Comparison of ENCODE assay signal across 20 cellular contexts in genomic region chr1:183100575-183100974, GRCh38.
"Had no signal": no experiment of that assay in that cellular context is flagged by ENCODE, and none has a peak within 500 bp of the region (broad histone marks: within the 10 kb centered on the region; RNA-seq: fewer than 3 reads in every experiment).

No MANE protein-coding gene starts in this region.

- H3K27me3 Mint-ChIP-seq: naive B cell; stimulated activated naive B cell treated with anti-CD40 and anti-IgM and Interleukin-4, amounts not matched to agents 10 μg/mL and 1 μg/mL and 100 μg/mL, for 72 hours had no signal

- H3K36me3 ChIP-seq: thoracic aorta, transverse colon had no signal

- H3K9me3 ChIP-seq: heart left ventricle, stomach, thoracic aorta, transverse colon had no signal

- H3K27ac ChIP-seq: stomach, thoracic aorta had no signal

- H3K4me3 Mint-ChIP-seq: immature natural killer cell; naive B cell; nephron; stimulated activated naive B cell treated with anti-CD40 and anti-IgM and Interleukin-4, amounts not matched to agents 10 μg/mL and 1 μg/mL and 100 μg/mL, for 72 hours had no signal

- H3K4me1 Mint-ChIP-seq: immature natural killer cell, nephron had no signal

- DNase-seq: effector memory CD4-positive, alpha-beta T cell; heart left ventricle; immature natural killer cell; left cardiac atrium; left ventricle myocardium superior; mesendoderm; naive B cell; occipital lobe; posterior cingulate gyrus; stimulated activated CD4-positive, alpha-beta T cell treated with anti-CD3 and anti-CD28 coated beads, Interleukin-2, amount 100 ng/mL, for 24 hours; stimulated activated CD4-positive, alpha-beta T cell treated with anti-CD3 and anti-CD28 coated beads, Interleukin-4, amount 100 ng/mL, for 4 hours; stimulated activated naive B cell treated with anti-CD40 and anti-IgM and Interleukin-4, amounts not matched to agents 10 μg/mL and 1 μg/mL and 100 μg/mL, for 72 hours; stomach; substantia nigra; transverse colon had no signal

- H3K36me3 Mint-ChIP-seq: immature natural killer cell had no signal

- ATAC-seq: esophagus mucosa; heart left ventricle; left cardiac atrium; left ventricle myocardium superior; sciatic nerve; stimulated activated naive B cell treated with anti-CD40 and anti-IgM and Interleukin-4, amounts not matched to agents 10 μg/mL and 1 μg/mL and 100 μg/mL, for 72 hours had no signal

- H3K27ac Mint-ChIP-seq: immature natural killer cell; naive B cell; nephron; stimulated activated naive B cell treated with anti-CD40 and anti-IgM and Interleukin-4, amounts not matched to agents 10 μg/mL and 1 μg/mL and 100 μg/mL, for 72 hours had no signal

- H3K9me3 Mint-ChIP-seq: immature natural killer cell; naive B cell; nephron; stimulated activated naive B cell treated with anti-CD40 and anti-IgM and Interleukin-4, amounts not matched to agents 10 μg/mL and 1 μg/mL and 100 μg/mL, for 72 hours had no signal

- H3K27me3 ChIP-seq: heart left ventricle, stomach, transverse colon had no signal

- H3K4me3 ChIP-seq: heart left ventricle, lung, stomach, thoracic aorta, transverse colon had no signal
